In genomic region chr4:139295317-139296299, GRCh38 we compare ENCODE assay signal across 1 cellular context.
TF ChIP-seq lines count a peak whose summit lies in the region.

No MANE protein-coding gene starts in this region.

TF ChIP-seq in WTC11, 78 proteins besides CTCF, POLR2A, EP300 and RAD21 (continued from another document):
- no peak for TF ChIP-seq AFF4 (CRISPR knock-in tag; IDR thresholded peaks at IDR 0.05; ENCODE audit: borderline replicate concordance)
- TF ChIP-seq JAZF1 (CRISPR knock-in tag; IDR thresholded peaks at IDR 0.05) = no peak
